8 cellular contexts compared by ENCODE assay signal in the genomic region with DNA sequence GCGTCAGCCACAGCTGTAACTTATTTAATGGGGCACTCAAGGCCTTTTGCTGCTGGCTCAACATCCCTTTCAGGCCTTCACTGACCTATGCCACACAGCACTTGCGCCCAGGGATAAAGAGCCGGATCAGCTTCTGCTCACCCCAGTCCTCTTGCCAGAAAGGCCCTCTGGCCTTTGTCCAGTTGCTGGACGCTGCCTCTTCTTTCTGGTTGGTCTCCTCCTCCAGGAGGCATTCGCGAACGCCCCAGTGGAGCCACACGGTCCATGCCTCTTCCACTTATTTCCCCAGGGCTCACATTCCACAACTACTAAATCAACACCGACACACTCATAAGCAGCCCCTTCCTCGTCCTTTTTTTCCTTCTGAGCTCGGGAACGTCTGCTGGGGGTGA. TPM values are rescaled to one million over a fixed set of nuclear protein-coding genes. Genes with fewer than 3 reads are reported as not detected.
DNase-seq lines count a peak whose midpoint lies in the region; ATAC-seq, FAIRE-seq and TF ChIP-seq lines count a peak whose summit lies in the region.

No MANE protein-coding gene starts in this region.

- H3K4me3 ChIP-seq in A673 (ENCODE audit: low read depth, low read length, poor library complexity, severe bottlenecking) (peak overlapping the region; percentile 87), HEK293 (ENCODE audit: low read depth, low read length) (peak overlapping the region; percentile 97), body of pancreas (peak overlapping the region; percentile 69 to 97), small intestine (ENCODE audit: low read depth in 1 of 2, low read length in 2 of 2) (peak overlapping the region; percentile 65 to 77)

- no peaks in the 10 kb centered on the region for H3K27me3 ChIP-seq in A673 (replicated peaks; ENCODE audit: insufficient read depth, low read depth, low read length, poor library complexity)
- no peaks in the 10 kb centered on the region for H3K27me3 ChIP-seq in body of pancreas
- H3K27me3 ChIP-seq in small intestine (ENCODE audit: control insufficient read depth in 2 of 2, insufficient read depth in 2 of 2, low read length in 2 of 2): no peaks in the 10 kb centered on the region

- ATAC-seq in body of pancreas (peak; percentile 41), HG03460 (IDR thresholded peaks at IDR 0.05; ENCODE audit: unreplicated experiment) (no peak), HG02759 (IDR thresholded peaks at IDR 0.05; ENCODE audit: unreplicated experiment) (no peak)

- H3K36me3 ChIP-seq in A673 (ENCODE audit: insufficient read depth, low read length, poor library complexity, severe bottlenecking) (no peaks in the 10 kb centered on the region), HEK293 (ENCODE audit: control insufficient read depth in 2 of 2, insufficient read depth in 1 of 2, low read length in 2 of 2) (no peaks in the 10 kb centered on the region), body of pancreas (replicated peaks in 1 of 2; ENCODE audit: insufficient read depth in 1 of 2, low read depth in 2 of 2) (no peaks in the 10 kb centered on the region), small intestine (ENCODE audit: control insufficient read depth in 2 of 2, insufficient read depth in 2 of 2, low read length in 2 of 2) (no peaks in the 10 kb centered on the region)

- intact Hi-C loops in A673 (cut with micrococcal nuclease; ENCODE audit: unreplicated experiment) (loop anchor here (2.0 to 10.0 kb wide), 4 partner anchors 131 to 1049 kb away; partner anchors contain the start of gene ZNF550), body of pancreas (cut with DNase I) (no loop called here)

- no peak for TF ChIP-seq POLR2A in body of pancreas (IDR thresholded peaks at IDR 0.05)

- POLR2A ChIA-PET in A673 (lab: Charles Lee; ENCODE audit: low non-redundant PET) (no interaction called here), HEK293 (lab: Yijun Ruan, JAX) (interaction anchor here (0.7 to 0.8 kb wide), 3 partner anchors 108 to 1339 kb away, joined by 3 to 4 read pairs (median 3); partner anchors contain the start of gene ZNF417)

- H3K9me3 ChIP-seq in A673 (ENCODE audit: low read depth, low read length, poor library complexity, severe bottlenecking) (peaks cover 31% of the 10 kb centered on the region), HEK293 (ENCODE audit: control insufficient read depth, insufficient read depth, low read depth, low read length) (no peaks in the 10 kb centered on the region), body of pancreas (peaks cover 0 to 7% (median 0%) of the 10 kb centered on the region in 3 donors), small intestine (ENCODE audit: control insufficient read depth, low read depth) (peaks cover 2% of the 10 kb centered on the region)

- 3 to 5% methylated on average over 12 of the region's 12 CpGs for WGBS in body of pancreas, 2 donors
- 12 to 18% (median 17%) methylated on average over 12 of the region's 12 CpGs for WGBS in small intestine, 3 donors

- DNase-seq in A673 (ENCODE audit: low spot score) (peak; percentile 8), body of pancreas (peak; percentile 40 to 47 (median 44)), inferior parietal cortex (ENCODE audit: extremely low spot score) (peak; percentile 9), small intestine (no peak), NCI-H2029 (lab: John Stamatoyannopoulos, UW) (no peak)

- CTCF ChIA-PET in A673 (lab: Charles Lee) (interaction anchor here (0.6 kb wide), 1 partner anchor 18 kb away, joined by 3 read pairs; no protein-coding TSS in a partner anchor), HEK293 (lab: Yijun Ruan, JAX) (interaction anchor here (0.6 to 0.8 kb wide), 4 partner anchors 25 to 193 kb away, joined by 3 to 5 read pairs (median 4); no protein-coding TSS in a partner anchor)

- BruUV-seq in A673 (replicated peaks; lab: Mats Ljungman, UMichigan): no TSS peak

- TF ChIP-seq CTCF in A673 (conservative IDR thresholded peaks at IDR 0.05; ENCODE audit: low read depth, low read length) (no peak), HEK293 (tag by site-specific recombination; IDR thresholded peaks at IDR 0.05) (no peak), body of pancreas (IDR thresholded peaks at IDR 0.05) (no peak)

- H3K4me1 ChIP-seq in A673 (ENCODE audit: insufficient read depth, low read length, poor library complexity, severe bottlenecking) (no peaks in the 10 kb centered on the region), HEK293 (ENCODE audit: control insufficient read depth, insufficient read depth, low read length) (no peaks in the 10 kb centered on the region), body of pancreas (peaks cover 36% of the 10 kb centered on the region), small intestine (ENCODE audit: control insufficient read depth in 2 of 2, insufficient read depth in 1 of 2, low read depth in 1 of 2, low read length in 1 of 2) (peaks cover 2 to 4% of the 10 kb centered on the region in 2 donors)

- FAIRE-seq in small intestine (lab: Jason Lieb, UNC): no peak

- H3K27ac ChIP-seq in A673 (ENCODE audit: low read depth, low read length, poor library complexity, severe bottlenecking) (peak overlapping the region; percentile 65), HEK293 (ENCODE audit: extremely low read depth, low read depth, low read length) (peak overlapping the region; percentile 39; the same call in 1 of the 2 replicates), body of pancreas (peak overlapping the region; percentile 76 to 96 (median 84)), small intestine (ENCODE audit: low read depth in 1 of 2, low read length in 1 of 2) (peak overlapping the region; percentile 77 to 89)

TF ChIP-seq in HEK293, 187 proteins besides CTCF, POLR2A, EP300 and RAD21:
- TF ChIP-seq ZNF560 (tag by site-specific recombination; IDR thresholded peaks at IDR 0.05; ENCODE audit: borderline replicate concordance) (no peak), ZFP37 (tag by site-specific recombination; IDR thresholded peaks at IDR 0.05) (0 out of 2 replicates have a peak, but pooled peaks have one; percentile 5)

RNA-seq across cellular contexts. Expression of gene ZNF329, which starts 3.7 kb away (rescaled TPM):
- 10.1 and 13.1 TPM in 2 replicates for total RNA-seq in A673 (2021)
- total RNA-seq in body of pancreas: 1 to 10 TPM; 2.6 to 4.6 TPM
- 1 to 10 TPM; 1.1 to 3.7 (median 1.6) TPM for polyA plus RNA-seq in small intestine

RNA-seq across cellular contexts. Expression of gene ZNF274, which starts 28.6 kb away (rescaled TPM):
- 25.0 and 27.4 TPM in 2 replicates for total RNA-seq in A673 (2021)
- 10 to 100 TPM; 15.6 to 31.6 TPM for total RNA-seq in body of pancreas
- 10 to 100 TPM; 13.6 to 24.6 (median 20.8) TPM for polyA plus RNA-seq in small intestine

RNA-seq across cellular contexts. Expression of gene ZSCAN18, which starts 56.3 kb away (rescaled TPM):
- total RNA-seq in A673 (2021) (26.1 and 38.4 TPM in 2 replicates), body of pancreas (10 to 100 TPM; 37.4 to 43.2 TPM)
- polyA plus RNA-seq in small intestine: 10 to 100 TPM in 1 of 3 donors, 1 to 10 TPM in 2; 6.3 to 28.0 (median 8.9) TPM

Comparison
In these comparisons a context has a peak if more than half of its experiments do, and no peak if none do; other contexts are left out.
1. DNase-seq: peak in A673 (single experiment), body of pancreas (4 of 4) and inferior parietal cortex (single experiment); none in small intestine (single experiment) and NCI-H2029 (single experiment).
2. Peak in every context shown above with its lines, with median percentiles within 50 percentile points of each other: H3K27ac ChIP-seq and H3K4me3 ChIP-seq.